Comparison of ENCODE assay signal across 11 cellular contexts in the genomic region with DNA sequence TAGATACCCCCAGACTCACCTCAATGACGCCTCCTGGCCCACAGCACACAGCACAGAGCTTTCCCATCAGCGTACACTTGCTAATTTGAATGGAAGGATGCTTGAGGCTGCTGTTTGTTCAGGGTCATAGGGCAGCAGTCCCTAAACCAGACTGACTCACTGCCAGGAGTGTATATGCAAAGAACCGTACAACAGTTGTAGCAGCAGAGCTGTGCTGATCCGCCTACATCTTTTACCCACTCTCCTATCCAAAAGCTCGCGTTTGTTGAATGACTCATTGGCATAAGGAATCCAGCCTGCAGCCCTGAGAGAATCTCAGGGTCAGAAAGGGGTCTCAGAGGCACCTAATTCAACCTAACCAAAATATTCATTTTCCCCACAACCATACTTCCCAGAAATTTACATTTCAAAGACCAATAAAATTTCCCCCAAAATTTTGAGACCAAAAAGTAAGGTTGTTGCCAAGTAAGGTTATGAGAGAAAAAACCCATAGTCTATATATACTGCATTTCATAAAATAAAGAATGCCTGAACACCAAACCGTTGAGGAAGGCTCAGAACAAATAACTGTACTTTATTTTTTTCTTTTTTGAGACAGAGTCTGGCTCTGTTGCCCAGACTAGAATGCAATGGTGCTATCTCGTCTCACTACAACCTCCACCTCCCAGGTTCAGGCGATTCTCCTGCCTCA. TPM values are rescaled to one million over a fixed set of nuclear protein-coding genes. Genes with fewer than 3 reads are reported as not detected.
DNase-seq lines count a peak whose midpoint lies in the region; ATAC-seq and TF ChIP-seq lines count a peak whose summit lies in the region.
"Had no signal": no experiment of that assay in that cellular context is flagged by ENCODE, and none has a peak within 500 bp of the region (broad histone marks: within the 10 kb centered on the region; RNA-seq: fewer than 3 reads in every experiment).

No MANE protein-coding gene starts in this region.

- peak; percentile 66 for DNase-seq in activated CD4-positive, alpha-beta T cell treated with anti-CD3 and anti-CD28 coated beads for 36 hours
- no peak for DNase-seq in activated CD4-positive, alpha-beta T cell treated with anti-CD3 and anti-CD28 coated beads, Interleukin-2, amount 50 U/mL, for 1 hour
- DNase-seq in dermis blood vessel endothelial cell (peak; percentile 24), SHP77 (lab: John Stamatoyannopoulos, UW) (no peak), dorsolateral prefrontal cortex (no peak), mesothelial cell of epicardium (ENCODE audit: low spot score in 2 of 2, unreplicated experiment in 2 of 2) (no peak)
- peak in 2 of 3 experiments; percentile 20 to 29 for DNase-seq in stimulated activated CD4-positive, alpha-beta T cell treated with anti-CD3 and anti-CD28 coated beads, TNF-alpha, amount 100 ng/mL, for 24 hours (ENCODE audit: low read depth in 3 of 3)
- DNase-seq: ACHN, naive B cell, NCI-H82 had no signal

- peak overlapping the region; percentile 71 for H3K4me3 Mint-ChIP-seq in activated CD4-positive, alpha-beta T cell treated with anti-CD3 and anti-CD28 coated beads for 36 hours
- no peak overlapping the region for H3K4me3 Mint-ChIP-seq in mesothelial cell of epicardium

- intact Hi-C loops in activated CD4-positive, alpha-beta T cell treated with anti-CD3 and anti-CD28 coated beads for 36 hours (cut with DNase I, micrococcal nuclease) = loop anchor here (1.0 to 10.0 kb wide), 6 partner anchors 9 to 408 kb away; a partner anchor contains a TSS
- intact Hi-C loops in dorsolateral prefrontal cortex (cut with DNase I) = no loop called here

- H3K36me3 Mint-ChIP-seq in activated CD4-positive, alpha-beta T cell treated with anti-CD3 and anti-CD28 coated beads for 36 hours (ENCODE audit: low read depth) = peaks cover 22% of the 10 kb centered on the region
- H3K36me3 Mint-ChIP-seq in mesothelial cell of epicardium = peaks cover 3% of the 10 kb centered on the region
- H3K36me3 Mint-ChIP-seq: naive B cell had no signal

- H3K4me3 ChIP-seq in dorsolateral prefrontal cortex = no peak overlapping the region

- ATAC-seq in activated CD4-positive, alpha-beta T cell treated with anti-CD3 and anti-CD28 coated beads for 36 hours = peak; percentile 94

- TF ChIP-seq POLR2A in Raji (IDR thresholded peaks at IDR 0.05; ENCODE audit: insufficient read depth, low read depth, low read length) = peak; percentile 47; the same call in 1 of the 2 replicates

- no peak for TF ChIP-seq CTCF in dorsolateral prefrontal cortex (IDR thresholded peaks at IDR 0.05 in 54 of 56, conservative IDR thresholded peaks at IDR 0.05 in 2 of 56; ENCODE audit: low read depth in 1 of 56, partially characterized antibody in 56 of 56)
- no peak for TF ChIP-seq CTCF in mesothelial cell of epicardium (IDR thresholded peaks at IDR 0.05; ENCODE audit: unreplicated experiment)

- POLR2A ChIA-PET in activated CD4-positive, alpha-beta T cell treated with anti-CD3 and anti-CD28 coated beads for 36 hours (lab: Charles Lee) = interaction anchor here (0.6 to 1.7 kb wide), 7 partner anchors 9 to 415 kb away, joined by 3 to 7 read pairs (median 3); no protein-coding TSS in a partner anchor

- CTCF ChIA-PET in activated CD4-positive, alpha-beta T cell treated with anti-CD3 and anti-CD28 coated beads for 36 hours (lab: Charles Lee) = interaction anchor here (0.6 to 2.6 kb wide), 15 partner anchors 9 to 160 kb away, joined by 3 to 12 read pairs (median 4); a partner anchor contains a TSS

- no peak overlapping the region for H3K27ac ChIP-seq in dorsolateral prefrontal cortex

- H3K9me3 Mint-ChIP-seq in activated CD4-positive, alpha-beta T cell treated with anti-CD3 and anti-CD28 coated beads for 36 hours (ENCODE audit: low read depth) = peaks cover 3% of the 10 kb centered on the region
- peaks cover 4% of the 10 kb centered on the region for H3K9me3 Mint-ChIP-seq in mesothelial cell of epicardium
- H3K9me3 Mint-ChIP-seq: naive B cell had no signal

- H3K27me3 ChIP-seq in dorsolateral prefrontal cortex = no peaks in the 10 kb centered on the region

- peaks cover 78% of the 10 kb centered on the region for H3K4me1 Mint-ChIP-seq in activated CD4-positive, alpha-beta T cell treated with anti-CD3 and anti-CD28 coated beads for 36 hours
- no peaks in the 10 kb centered on the region for H3K4me1 Mint-ChIP-seq in mesothelial cell of epicardium

- no peaks in the 10 kb centered on the region for H3K27me3 Mint-ChIP-seq in activated CD4-positive, alpha-beta T cell treated with anti-CD3 and anti-CD28 coated beads for 36 hours
- no peaks in the 10 kb centered on the region for H3K27me3 Mint-ChIP-seq in mesothelial cell of epicardium (ENCODE audit: low read depth)
- H3K27me3 Mint-ChIP-seq: naive B cell had no signal

- H3K27ac Mint-ChIP-seq in activated CD4-positive, alpha-beta T cell treated with anti-CD3 and anti-CD28 coated beads for 36 hours = peak overlapping the region; percentile 99
- no peak overlapping the region for H3K27ac Mint-ChIP-seq in mesothelial cell of epicardium

RNA-seq across cellular contexts. Expression of a gene that starts 35.3 kb away (rescaled TPM):
- 100 to 1,000 TPM; 625 to 806 TPM for total RNA-seq in activated CD4-positive, alpha-beta T cell treated with anti-CD3 and anti-CD28 coated beads for 36 hours
- total RNA-seq in dermis blood vessel endothelial cell = 59.1 and 60.1 TPM in 2 replicates
- total RNA-seq in dorsolateral prefrontal cortex = 100 to 1,000 TPM in 21 of 120 experiments, 10 to 100 TPM in 99; 55.7 to 135 (median 83.5) TPM
- total RNA-seq in mesothelial cell of epicardium = 37.2 to 42.0 TPM (median 39.5 TPM) in 3 replicates

RNA-seq across cellular contexts. Expression of a gene that starts 55.6 kb away (rescaled TPM):
- 10 to 100 TPM; 51.6 to 56.0 TPM for total RNA-seq in activated CD4-positive, alpha-beta T cell treated with anti-CD3 and anti-CD28 coated beads for 36 hours
- total RNA-seq in dermis blood vessel endothelial cell (15.8 and 22.1 TPM in 2 replicates), dorsolateral prefrontal cortex (10 to 100 TPM in 69 of 120 experiments, 1 to 10 TPM in 51; 6.6 to 16.7 (median 10.7) TPM), mesothelial cell of epicardium (32.7 to 36.5 TPM (median 32.8 TPM) in 3 replicates)

RNA-seq across cellular contexts. Expression of a gene that starts 56.0 kb away (rescaled TPM):
- total RNA-seq in activated CD4-positive, alpha-beta T cell treated with anti-CD3 and anti-CD28 coated beads for 36 hours = 10 to 100 TPM; 19.4 to 21.6 TPM
- total RNA-seq in dermis blood vessel endothelial cell = 36.5 and 47.5 TPM in 2 replicates
- 10 to 100 TPM in 118 of 120 experiments, 1 to 10 TPM in 2; 7.2 to 21.0 (median 14.8) TPM for total RNA-seq in dorsolateral prefrontal cortex
- 24.1 to 25.1 TPM (median 25.1 TPM) in 3 replicates for total RNA-seq in mesothelial cell of epicardium

Comparison
In these comparisons a context has a peak if more than half of its experiments do, and no peak if none do; other contexts are left out.
1. DNase-seq: peak in activated CD4-positive, alpha-beta T cell treated with anti-CD3 and anti-CD28 coated beads for 36 hours (single experiment), dermis blood vessel endothelial cell (single experiment) and stimulated activated CD4-positive, alpha-beta T cell treated with anti-CD3 and anti-CD28 coated beads, TNF-alpha, amount 100 ng/mL, for 24 hours (2 of 3); none in activated CD4-positive, alpha-beta T cell treated with anti-CD3 and anti-CD28 coated beads, Interleukin-2, amount 50 U/mL, for 1 hour (single experiment), SHP77 (0 of 2), dorsolateral prefrontal cortex (0 of 10) and mesothelial cell of epicardium (0 of 2).
2. RNA of a gene that starts 35.3 kb away (total RNA-seq): 625 to 806 TPM in activated CD4-positive, alpha-beta T cell treated with anti-CD3 and anti-CD28 coated beads for 36 hours; 55.7 to 135 TPM in dorsolateral prefrontal cortex, 59.1 to 60.1 TPM in dermis blood vessel endothelial cell and 37.2 to 42.0 TPM in mesothelial cell of epicardium; every median in the first group is over 4 times any median in the second.
3. intact Hi-C loops: an anchor here in activated CD4-positive, alpha-beta T cell treated with anti-CD3 and anti-CD28 coated beads for 36 hours (1.0 to 10.0 kb wide); none called in dorsolateral prefrontal cortex.